2 cellular contexts compared by ENCODE assay signal in genomic region chr11:70038034-70038834, GRCh38.
TF ChIP-seq lines count a peak whose summit lies in the region.

No MANE protein-coding gene starts in this region.

TF ChIP-seq in HepG2, 621 proteins besides CTCF, POLR2A, EP300 and RAD21:
- TF ChIP-seq HMG20B (CRISPR knock-in tag; conservative IDR thresholded peaks at IDR 0.05) (no peak), SRF (IDR thresholded peaks at IDR 0.05; ENCODE audit: low read depth, low read length) (peak; percentile 51; the same call in 1 of the 2 replicates), ZNF562 (CRISPR knock-in tag; IDR thresholded peaks at IDR 0.05; ENCODE audit: borderline replicate concordance) (peak; percentile 82; the same call in 1 of the 2 replicates)

TF ChIP-seq in H1, 55 proteins besides CTCF, POLR2A, EP300 and RAD21:
- TF ChIP-seq SIX5 (IDR thresholded peaks at IDR 0.05; ENCODE audit: low read depth, low read length): no peak
- peak; percentile 37; the same call in 1 of the 2 replicates for TF ChIP-seq CEBPB (IDR thresholded peaks at IDR 0.05; ENCODE audit: low read depth, low read length)
- TF ChIP-seq, protein P1, sequence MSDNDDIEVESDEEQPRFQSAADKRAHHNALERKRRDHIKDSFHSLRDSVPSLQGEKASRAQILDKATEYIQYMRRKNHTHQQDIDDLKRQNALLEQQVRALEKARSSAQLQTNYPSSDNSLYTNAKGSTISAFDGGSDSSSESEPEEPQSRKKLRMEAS (IDR thresholded peaks at IDR 0.05): no peak
- no peak for TF ChIP-seq ASH2L (IDR thresholded peaks at IDR 0.05; ENCODE audit: low read length)
- peak; percentile 62; the same call in 1 of the 2 replicates for TF ChIP-seq SRF (IDR thresholded peaks at IDR 0.05; ENCODE audit: low read depth, low read length)
